26 cellular contexts compared by ENCODE assay signal in genomic region chr3:146155022-146155421, GRCh38. TPM values are rescaled to one million over a fixed set of nuclear protein-coding genes. Genes with fewer than 3 reads are reported as not detected.
DNase-seq lines count a peak whose midpoint lies in the region; ATAC-seq, FAIRE-seq and TF ChIP-seq lines count a peak whose summit lies in the region.
"Had no signal": no experiment of that assay in that cellular context is flagged by ENCODE, and none has a peak within 500 bp of the region (broad histone marks: within the 10 kb centered on the region; RNA-seq: fewer than 3 reads in every experiment).

No MANE protein-coding gene starts in this region.

- H3K4me3 ChIP-seq in coronary artery (no peak overlapping the region), hepatocyte (no peak overlapping the region), thoracic aorta (no peak overlapping the region)
- H3K4me3 ChIP-seq: BLaER1 treated with 17β-estradiol and CSF1 and Interleukin-3, amounts not matched to agents 10 nM and 100 nM had no signal

- peaks cover 98% of the 10 kb centered on the region for H3K79me2 ChIP-seq in hepatocyte

- ATAC-seq in thoracic aorta (ENCODE audit: insufficient number of reproducible peaks, low FRiP score, low read depth) = no peak
- ATAC-seq in HG03039 (IDR thresholded peaks at IDR 0.05; ENCODE audit: unreplicated experiment) = no peak
- ATAC-seq: activated naive CD4-positive, alpha-beta T cell treated with anti-CD3 and anti-CD28 coated beads, Interleukin-2, amount 50 U/mL, for 72 hours; stimulated activated naive CD8-positive, alpha-beta T cell treated with anti-CD3 and anti-CD28 coated beads, Interleukin-15, amount 100 ng/mL, for 72 hours had no signal

- H3K4me1 ChIP-seq in hepatocyte (ENCODE audit: insufficient read depth) (peaks cover 19% of the 10 kb centered on the region), thoracic aorta (ENCODE audit: control insufficient read depth in 1 of 2, low read depth in 2 of 2) (peaks cover 37 to 68% of the 10 kb centered on the region in 2 donors)

- WGBS in hepatocyte (ENCODE audit: low lambda C conversion rate, missing lambda C conversion rate) = 26% methylated on average over 2 of the region's 2 CpGs

- H3K36me3 ChIP-seq in hepatocyte (replicated peaks; ENCODE audit: insufficient read depth, low read depth) (no peaks in the 10 kb centered on the region), thoracic aorta (no peaks in the 10 kb centered on the region)
- H3K36me3 ChIP-seq: BLaER1 treated with 17β-estradiol and CSF1 and Interleukin-3, amounts not matched to agents 10 nM and 100 nM; Peyer's patch had no signal

- no peak overlapping the region for H2AFZ ChIP-seq in hepatocyte

- H3K27me3 ChIP-seq in hepatocyte (no peaks in the 10 kb centered on the region), thoracic aorta (replicated peaks; ENCODE audit: insufficient read depth) (no peaks in the 10 kb centered on the region)
- H3K27me3 ChIP-seq: BLaER1 treated with 17β-estradiol and CSF1 and Interleukin-3, amounts not matched to agents 10 nM and 100 nM; dorsolateral prefrontal cortex; MG63; Peyer's patch had no signal

- FAIRE-seq in urothelium cell line (lab: Jason Lieb, UNC) = no peak

- peak overlapping the region; percentile 80 for H3K4me2 ChIP-seq in hepatocyte
- H3K4me2 ChIP-seq: BLaER1 treated with 17β-estradiol and CSF1 and Interleukin-3, amounts not matched to agents 10 nM and 100 nM had no signal

- no peaks in the 10 kb centered on the region for H4K20me1 ChIP-seq in hepatocyte (ENCODE audit: insufficient read depth, poor library complexity, severe bottlenecking)
- H4K20me1 ChIP-seq: BLaER1 treated with 17β-estradiol and CSF1 and Interleukin-3, amounts not matched to agents 10 nM and 100 nM had no signal

- H3K9me2 ChIP-seq in hepatocyte (replicated peaks; ENCODE audit: insufficient read depth) = no peaks in the 10 kb centered on the region

- H3K9me3 ChIP-seq in hepatocyte (ENCODE audit: low read depth) = no peaks in the 10 kb centered on the region
- H3K9me3 ChIP-seq in thoracic aorta = no peaks in the 10 kb centered on the region
- H3K9me3 ChIP-seq: MG63, Peyer's patch had no signal

- H3K27ac ChIP-seq in coronary artery = peak overlapping the region; percentile 63 to 96
- H3K27ac ChIP-seq in hepatocyte = no peak overlapping the region
- peak overlapping the region; percentile 13 to 98 for H3K27ac ChIP-seq in thoracic aorta
- H3K27ac ChIP-seq: BLaER1 treated with 17β-estradiol and CSF1 and Interleukin-3, amounts not matched to agents 10 nM and 100 nM had no signal

- no peak for TF ChIP-seq CTCF in coronary artery (IDR thresholded peaks at IDR 0.05)
- TF ChIP-seq CTCF in hepatocyte (IDR thresholded peaks at IDR 0.05; ENCODE audit: poor library complexity) = no peak
- no peak for TF ChIP-seq CTCF in thoracic aorta (IDR thresholded peaks at IDR 0.05)

- peak; percentile 51 for DNase-seq in NCI-H226
- DNase-seq in coronary artery (ENCODE audit: low spot score) = no peak
- DNase-seq in hepatocyte (ENCODE audit: low spot score) = no peak
- no peak for DNase-seq in thoracic aorta (ENCODE audit: low spot score)
- DNase-seq in urothelium cell line (ENCODE audit: low spot score) = no peak
- no peak for DNase-seq in cerebellar cortex (ENCODE audit: low spot score)
- DNase-seq: activated CD4-positive, alpha-beta T cell treated with anti-CD3 and anti-CD28 coated beads, Interleukin-2, amount 50 U/mL, for 4 hours; activated CD4-positive, CD25-positive, alpha-beta regulatory T cell; anterior cingulate cortex; caudate nucleus; dorsolateral prefrontal cortex; glutamatergic neuron; H7; KBM-7; MG63; NCI-H2029; NCI-H2227 treated with DMSO at 0.1 percent for 48 hours; NCI-H69; Peyer's patch; stimulated activated naive CD8-positive, alpha-beta T cell treated with anti-CD3 and anti-CD28 coated beads, Interleukin-15, amount 100 ng/mL, for 72 hours; SW 1271; T-helper 9 cell; trophoblast cell had no signal

RNA-seq across cellular contexts. Expression of gene PLOD2, which starts 6.0 kb away (rescaled TPM):
- total RNA-seq in hepatocyte (148 and 155 TPM in 2 replicates), thoracic aorta (10 to 100 TPM; 42.8 to 92.6 TPM)
- 93.8 and 97.3 TPM in 2 replicates for polyA plus RNA-seq in hepatocyte
